In genomic region chr16:2846511-2847310, GRCh38 we compare ENCODE assay signal across 13 cellular contexts. TPM values are rescaled to one million over a fixed set of nuclear protein-coding genes. Genes with fewer than 3 reads are reported as not detected.
DNase-seq lines count a peak whose midpoint lies in the region; ATAC-seq, FAIRE-seq and TF ChIP-seq lines count a peak whose summit lies in the region.
"Had no signal": no experiment of that assay in that cellular context is flagged by ENCODE, and none has a peak within 500 bp of the region (broad histone marks: within the 10 kb centered on the region; RNA-seq: fewer than 3 reads in every experiment).

No MANE protein-coding gene starts in this region.

- H3K36me3 ChIP-seq in Panc1 (ENCODE audit: control insufficient read depth, insufficient read depth, low read length) (no peaks in the 10 kb centered on the region), endothelial cell of umbilical vein (ENCODE audit: control insufficient read depth in 2 of 2, extremely low read depth in 1 of 2, insufficient read depth in 2 of 2, low read length in 2 of 2) (no peaks in the 10 kb centered on the region), trophoblast cell (ENCODE audit: control insufficient read depth in 1 of 2, insufficient read depth in 2 of 2, low read length in 2 of 2) (no peaks in the 10 kb centered on the region)
- H3K36me3 ChIP-seq: thoracic aorta had no signal

- H3K4me1 ChIP-seq in Panc1 (ENCODE audit: control insufficient read depth, insufficient read depth, low read length) = peaks cover 33% of the 10 kb centered on the region
- peaks cover 10% of the 10 kb centered on the region for H3K4me1 ChIP-seq in endothelial cell of umbilical vein (ENCODE audit: control insufficient read depth, extremely low read depth, insufficient read depth, low read length)
- H3K4me1 ChIP-seq in trophoblast cell (ENCODE audit: control insufficient read depth in 1 of 2, insufficient read depth in 2 of 2, low read length in 2 of 2) = no peaks in the 10 kb centered on the region

- CTCF ChIA-PET in Panc1 (lab: Charles Lee) = no interaction called here
- CTCF ChIA-PET in endothelial cell of umbilical vein (lab: Charles Lee) = no interaction called here

- no peak for TF ChIP-seq POLR2A in endothelial cell of umbilical vein (IDR thresholded peaks at IDR 0.05; ENCODE audit: low read depth, low read length)

- no peak overlapping the region for H3K18ac ChIP-seq in trophoblast cell (ENCODE audit: low read length)

- H2AFZ ChIP-seq in endothelial cell of umbilical vein (ENCODE audit: low read depth, low read length) = no peak overlapping the region
- no peak overlapping the region for H2AFZ ChIP-seq in trophoblast cell (ENCODE audit: insufficient read depth, low read length, poor library complexity)

- no TSS peak for BruUV-seq in Panc1 (replicated peaks; lab: Mats Ljungman, UMichigan)
- BruUV-seq in endothelial cell of umbilical vein (replicated peaks; lab: Mats Ljungman, UMichigan) = no TSS peak

- H3K23ac ChIP-seq in trophoblast cell (ENCODE audit: low read length) = no peak overlapping the region

- intact Hi-C loops in Panc1 (cut with micrococcal nuclease; ENCODE audit: unreplicated experiment) (no loop called here), endothelial cell of umbilical vein (cut with micrococcal nuclease) (no loop called here)

- H3K79me2 ChIP-seq in endothelial cell of umbilical vein (ENCODE audit: control insufficient read depth, insufficient read depth, low read length) = no peaks in the 10 kb centered on the region
- H3K79me2 ChIP-seq in trophoblast cell (ENCODE audit: control insufficient read depth, insufficient read depth, low read length, poor library complexity) = no peaks in the 10 kb centered on the region

- no peak overlapping the region for H4K91ac ChIP-seq in trophoblast cell (ENCODE audit: low read depth, low read length)

- no peak for FAIRE-seq in endothelial cell of umbilical vein (lab: Jason Lieb, UNC)

- DNase-seq in GM03348 (ENCODE audit: low spot score) (peak; percentile 50), Panc1 (ENCODE audit: low read depth, low spot score) (peak; percentile 79), endothelial cell of umbilical vein (ENCODE audit: low read depth, low spot score) (no peak), trophoblast cell (peak; percentile 80 to 92), NCI-H1930 (lab: John Stamatoyannopoulos, UW) (no peak), pons (ENCODE audit: low spot score) (no peak)
- DNase-seq: activated CD4-positive, alpha-beta T cell treated with anti-CD3 and anti-CD28 coated beads, Interleukin-2, amount 50 U/mL, for 1 hour; DND-41; stimulated activated CD4-positive, alpha-beta T cell treated with anti-CD3 and anti-CD28 coated beads, Interleukin-4, amount 100 ng/mL, for 4 hours had no signal

- no peak overlapping the region for H3K4me2 ChIP-seq in endothelial cell of umbilical vein (ENCODE audit: insufficient read depth, low read length)
- H3K4me2 ChIP-seq in trophoblast cell (ENCODE audit: low read length) = no peak overlapping the region

- H3K9ac ChIP-seq in endothelial cell of umbilical vein (replicated peaks; ENCODE audit: extremely low read depth, insufficient read depth, low read length) (no peak overlapping the region), trophoblast cell (ENCODE audit: low read length) (no peak overlapping the region)

- no peak overlapping the region for H4K12ac ChIP-seq in trophoblast cell (ENCODE audit: low read depth, low read length)

- peak overlapping the region; percentile 83 for H3K27ac ChIP-seq in Panc1 (ENCODE audit: low read length)
- H3K27ac ChIP-seq in endothelial cell of umbilical vein (ENCODE audit: insufficient read depth, low read depth, low read length) = no peak overlapping the region
- H3K27ac ChIP-seq in trophoblast cell (ENCODE audit: low read depth, low read length) = no peak overlapping the region
- H3K27ac ChIP-seq: thoracic aorta had no signal

- H2BK120ac ChIP-seq in trophoblast cell (ENCODE audit: insufficient read depth, low read length, poor library complexity) = no peak overlapping the region

- no peaks in the 10 kb centered on the region for H3K9me1 ChIP-seq in endothelial cell of umbilical vein (replicated peaks; ENCODE audit: control insufficient read depth, extremely low read depth, insufficient read depth, low read length)

- no peak for TF ChIP-seq CTCF in Panc1 (IDR thresholded peaks at IDR 0.05)
- no peak for TF ChIP-seq CTCF in endothelial cell of umbilical vein (IDR thresholded peaks at IDR 0.05; ENCODE audit: extremely low read depth in 1 of 2, insufficient read depth in 1 of 2, low read depth in 1 of 2, low read length in 2 of 2)

- ATAC-seq in Panc1 = peak; percentile 92
- no peak for ATAC-seq in GM18868 (IDR thresholded peaks at IDR 0.05; ENCODE audit: unreplicated experiment)
- ATAC-seq in GM18909 (IDR thresholded peaks at IDR 0.05; ENCODE audit: poor library complexity, unreplicated experiment) = no peak
- ATAC-seq: Right ventricle myocardium inferior had no signal

- H4K20me1 ChIP-seq in endothelial cell of umbilical vein (replicated peaks; ENCODE audit: control insufficient read depth, extremely low read depth, insufficient read depth, low read length) = no peaks in the 10 kb centered on the region

- no peak overlapping the region for H2AK5ac ChIP-seq in trophoblast cell (ENCODE audit: low read length)

- no peaks in the 10 kb centered on the region for H3K79me1 ChIP-seq in trophoblast cell (ENCODE audit: low read length)

- H2BK5ac ChIP-seq in trophoblast cell (ENCODE audit: low read depth, low read length, poor library complexity) = no peak overlapping the region

- H3K4me3 ChIP-seq in Panc1 (ENCODE audit: low read depth in 2 of 2, low read length in 2 of 2) (no peak overlapping the region), endothelial cell of umbilical vein (replicated peaks in 1 of 3; ENCODE audit: insufficient read depth in 1 of 3, low read depth in 1 of 3, low read length in 3 of 3) (no peak overlapping the region), trophoblast cell (ENCODE audit: low read depth, low read length) (no peak overlapping the region)
- H3K4me3 ChIP-seq: thoracic aorta had no signal

- no peak overlapping the region for H3K4ac ChIP-seq in trophoblast cell (ENCODE audit: low read depth, low read length)

- dilution Hi-C loops in endothelial cell of umbilical vein (cut with MboI; ENCODE audit: extremely low pct_ligation_motif_present, low sequenced_read_pairs) = no loop called here

- POLR2A ChIA-PET in Panc1 (lab: Charles Lee) (no interaction called here), endothelial cell of umbilical vein (lab: Charles Lee) (no interaction called here)

- no peak overlapping the region for H3K14ac ChIP-seq in trophoblast cell (ENCODE audit: low read length)

- H3K27me3 ChIP-seq in Panc1 (ENCODE audit: control insufficient read depth, insufficient read depth, low read length) (no peaks in the 10 kb centered on the region), endothelial cell of umbilical vein (ENCODE audit: control insufficient read depth in 2 of 2, insufficient read depth in 2 of 2, low read length in 2 of 2) (peaks cover 0 to 2% of the 10 kb centered on the region in 2 experiments), trophoblast cell (ENCODE audit: insufficient read depth, low read length) (no peaks in the 10 kb centered on the region)

- in situ Hi-C loops in Panc1 (cut with HindIII; ENCODE audit: low pct_unique_long_range_greater_than_20kb, low sequenced_read_pairs) = no loop called here

- no peak overlapping the region for H4K8ac ChIP-seq in trophoblast cell (ENCODE audit: low read depth, low read length)

- WGBS in trophoblast cell (ENCODE audit: extremely low coverage, insufficient coverage, insufficient read length) = no CpG with 5 or more reads among the region's 3 CpGs

- no peak overlapping the region for H2BK12ac ChIP-seq in trophoblast cell (ENCODE audit: low read length)

- H3K9me3 ChIP-seq in Panc1 (ENCODE audit: control insufficient read depth, insufficient read depth, low read depth, low read length) (no peaks in the 10 kb centered on the region), endothelial cell of umbilical vein (replicated peaks; ENCODE audit: control insufficient read depth, insufficient read depth, low read length) (no peaks in the 10 kb centered on the region), trophoblast cell (ENCODE audit: insufficient read depth, low read depth, low read length) (peaks cover 1% of the 10 kb centered on the region)
- H3K9me3 ChIP-seq: thoracic aorta had no signal

RNA-seq across cellular contexts. Expression of gene PRSS22, which starts 11.3 kb away (rescaled TPM):
- total RNA-seq in Panc1 (2021; ENCODE audit: unreplicated experiment) (23.9 TPM), endothelial cell of umbilical vein (not detected in 2 replicates)
- 37.3 TPM for polyA plus RNA-seq in Panc1 (2012; ENCODE audit: insufficient read length)
- polyA plus RNA-seq in endothelial cell of umbilical vein = not detected in 2 replicates
- not detected in 2 replicates for polyA plus RNA-seq in endothelial cell of umbilical vein (2011; cell fraction: cytosol; rRNA removed)
- not detected in 2 replicates for polyA plus RNA-seq in endothelial cell of umbilical vein (2011; cell fraction: nucleus; rRNA removed)
- not detected in 2 replicates for polyA plus RNA-seq in endothelial cell of umbilical vein (2012)
- not detected in 2 replicates for polyA minus RNA-seq in endothelial cell of umbilical vein
- not detected for polyA minus RNA-seq in endothelial cell of umbilical vein (2011; cell fraction: cytosol; rRNA and poly(A)+ RNA removed)
- polyA minus RNA-seq in endothelial cell of umbilical vein (2011; cell fraction: nucleus; rRNA and poly(A)+ RNA removed) = not detected in 2 replicates
- polyA plus RNA-seq in trophoblast cell (2013) = 1.9 and 2.0 TPM in 2 replicates
- total RNA-seq: Right ventricle myocardium inferior, thoracic aorta had no signal

RNA-seq across cellular contexts. Expression of gene ZG16B, which starts 16.6 kb away (rescaled TPM):
- total RNA-seq in Panc1 (2021; ENCODE audit: unreplicated experiment) = 9.1 TPM
- polyA plus RNA-seq in Panc1 (2012; ENCODE audit: insufficient read length) = 8.3 TPM
- total RNA-seq in endothelial cell of umbilical vein = not detected in 2 replicates
- polyA plus RNA-seq in endothelial cell of umbilical vein = 0.22 and 0.25 TPM in 2 replicates
- 0.10 and 0.27 TPM in 2 replicates for polyA plus RNA-seq in endothelial cell of umbilical vein (2011; cell fraction: cytosol; rRNA removed)
- 0.22 and 0.46 TPM in 2 replicates for polyA plus RNA-seq in endothelial cell of umbilical vein (2011; cell fraction: nucleus; rRNA removed)
- 0.46 TPM in 1 of 2 replicates, not detected in the other for polyA plus RNA-seq in endothelial cell of umbilical vein (2012)
- not detected in 2 replicates for polyA minus RNA-seq in endothelial cell of umbilical vein
- 3.9 TPM for polyA minus RNA-seq in endothelial cell of umbilical vein (2011; cell fraction: cytosol; rRNA and poly(A)+ RNA removed)
- polyA minus RNA-seq in endothelial cell of umbilical vein (2011; cell fraction: nucleus; rRNA and poly(A)+ RNA removed) = not detected in 2 replicates
- polyA plus RNA-seq in trophoblast cell (2013) = not detected in 2 replicates
- total RNA-seq: thoracic aorta had no signal

RNA-seq across cellular contexts. Expression of gene PRSS21, which starts 29.7 kb away (rescaled TPM):
- total RNA-seq in Panc1 (2021; ENCODE audit: unreplicated experiment) = not detected
- not detected for polyA plus RNA-seq in Panc1 (2012; ENCODE audit: insufficient read length)
- not detected in 2 replicates for total RNA-seq in endothelial cell of umbilical vein
- polyA plus RNA-seq in endothelial cell of umbilical vein = 0.19 and 0.28 TPM in 2 replicates
- polyA plus RNA-seq in endothelial cell of umbilical vein (2011; cell fraction: cytosol; rRNA removed) = 0.12 and 0.23 TPM in 2 replicates
- not detected in 2 replicates for polyA plus RNA-seq in endothelial cell of umbilical vein (2011; cell fraction: nucleus; rRNA removed)
- not detected in 2 replicates for polyA plus RNA-seq in endothelial cell of umbilical vein (2012)
- polyA minus RNA-seq in endothelial cell of umbilical vein = 0.63 and 2.7 TPM in 2 replicates
- polyA minus RNA-seq in endothelial cell of umbilical vein (2011; cell fraction: cytosol; rRNA and poly(A)+ RNA removed) = 85.5 TPM
- polyA minus RNA-seq in endothelial cell of umbilical vein (2011; cell fraction: nucleus; rRNA and poly(A)+ RNA removed) = 1.3 TPM in 1 of 2 replicates, not detected in the other
- not detected in 2 replicates for polyA plus RNA-seq in trophoblast cell (2013)
- total RNA-seq: Right ventricle myocardium inferior had no signal

RNA-seq across cellular contexts. Expression of gene FLYWCH2, which starts 36.3 kb away (rescaled TPM):
- total RNA-seq in Panc1 (2021; ENCODE audit: unreplicated experiment) (77.3 TPM), endothelial cell of umbilical vein (18.3 and 24.1 TPM in 2 replicates)
- 161 TPM for polyA plus RNA-seq in Panc1 (2012; ENCODE audit: insufficient read length)
- 34.6 and 45.1 TPM in 2 replicates for polyA plus RNA-seq in endothelial cell of umbilical vein
- 21.5 and 38.9 TPM in 2 replicates for polyA plus RNA-seq in endothelial cell of umbilical vein (2011; cell fraction: cytosol; rRNA removed)
- polyA plus RNA-seq in endothelial cell of umbilical vein (2011; cell fraction: nucleus; rRNA removed) = 10.8 and 12.1 TPM in 2 replicates
- polyA plus RNA-seq in endothelial cell of umbilical vein (2012) = 22.9 and 29.6 TPM in 2 replicates
- polyA minus RNA-seq in endothelial cell of umbilical vein = 5.2 and 7.3 TPM in 2 replicates
- 92.6 TPM for polyA minus RNA-seq in endothelial cell of umbilical vein (2011; cell fraction: cytosol; rRNA and poly(A)+ RNA removed)
- polyA minus RNA-seq in endothelial cell of umbilical vein (2011; cell fraction: nucleus; rRNA and poly(A)+ RNA removed) = 1.4 and 3.6 TPM in 2 replicates
- 10.0 and 10.5 TPM in 2 replicates for polyA plus RNA-seq in trophoblast cell (2013)

RNA-seq across cellular contexts. Expression of gene PRSS41, which starts 48.4 kb away (rescaled TPM):
- total RNA-seq in Panc1 (2021; ENCODE audit: unreplicated experiment) (not detected), endothelial cell of umbilical vein (not detected in 2 replicates)
- polyA plus RNA-seq in Panc1 (2012; ENCODE audit: insufficient read length) = not detected
- polyA plus RNA-seq in endothelial cell of umbilical vein = not detected in 2 replicates
- polyA plus RNA-seq in endothelial cell of umbilical vein (2011; cell fraction: cytosol; rRNA removed) = not detected in 2 replicates
- not detected in 2 replicates for polyA plus RNA-seq in endothelial cell of umbilical vein (2011; cell fraction: nucleus; rRNA removed)
- polyA plus RNA-seq in endothelial cell of umbilical vein (2012) = not detected in 2 replicates
- not detected in 2 replicates for polyA minus RNA-seq in endothelial cell of umbilical vein
- not detected for polyA minus RNA-seq in endothelial cell of umbilical vein (2011; cell fraction: cytosol; rRNA and poly(A)+ RNA removed)
- not detected in 2 replicates for polyA minus RNA-seq in endothelial cell of umbilical vein (2011; cell fraction: nucleus; rRNA and poly(A)+ RNA removed)
- polyA plus RNA-seq in trophoblast cell (2013) = not detected in 2 replicates
- total RNA-seq: Right ventricle myocardium inferior, thoracic aorta had no signal

Comparison
In these comparisons a context has a peak if more than half of its experiments do, and no peak if none do; other contexts are left out.
1. DNase-seq: peak in GM03348 (single experiment), Panc1 (single experiment) and trophoblast cell (2 of 2); none in endothelial cell of umbilical vein (single experiment), NCI-H1930 (0 of 2) and pons (single experiment).
2. RNA of gene PRSS22, which starts 11.3 kb away (total RNA-seq): 23.9 TPM in Panc1 (single experiment); not detected in endothelial cell of umbilical vein; every median in the first group is over 10 times any median in the second.